1 cellular context compared by ENCODE assay signal in genomic region chr17:81644976-81645952, GRCh38.
TF ChIP-seq lines count a peak whose summit lies in the region.

No MANE protein-coding gene starts in this region.

TF ChIP-seq in HEK293, 187 proteins besides CTCF, POLR2A, EP300 and RAD21 (continued from another document):
- TF ChIP-seq ZNF362 (tag by site-specific recombination; IDR thresholded peaks at IDR 0.05) (no peak), GLIS2 (tag by site-specific recombination; IDR thresholded peaks at IDR 0.05) (0 out of 2 replicates have a peak, but pooled peaks have one; percentile 18), ZIC2 (tag by site-specific recombination; IDR thresholded peaks at IDR 0.05) (peak; percentile 10; the same call in 1 of the 2 replicates), ZNF19 (tag by site-specific recombination; IDR thresholded peaks at IDR 0.05; ENCODE audit: low read depth) (no peak), ZNF202 (tag by site-specific recombination; IDR thresholded peaks at IDR 0.05; ENCODE audit: borderline replicate concordance) (no peak), ZNF654 (tag by site-specific recombination; IDR thresholded peaks at IDR 0.05; ENCODE audit: low read depth) (no peak), EGR2 (tag by site-specific recombination; IDR thresholded peaks at IDR 0.05; ENCODE audit: low read depth) (0 out of 2 replicates have a peak, but pooled peaks have one; percentile 16), ZBTB11 (tag by site-specific recombination; conservative IDR thresholded peaks at IDR 0.05; ENCODE audit: low read depth) (no peak), ZNF146 (tag by site-specific recombination; IDR thresholded peaks at IDR 0.05) (no peak), ZNF292 (tag by site-specific recombination; IDR thresholded peaks at IDR 0.05; ENCODE audit: borderline replicate concordance, low read depth) (no peak), ZNF792 (tag by site-specific recombination; IDR thresholded peaks at IDR 0.05) (no peak), SP3 (tag by site-specific recombination; IDR thresholded peaks at IDR 0.05) (no peak)
